In genomic region chr3:112197131-112197530, GRCh38 we compare ENCODE assay signal across 27 cellular contexts.
"Had no signal": no experiment of that assay in that cellular context is flagged by ENCODE, and none has a peak within 500 bp of the region (broad histone marks: within the 10 kb centered on the region; RNA-seq: fewer than 3 reads in every experiment).

No MANE protein-coding gene starts in this region.

- H3K4me1 Mint-ChIP-seq: immature natural killer cell; mesothelial cell of epicardium; naive B cell; natural killer cell; nephron progenitor cell; stimulated activated effector memory CD8-positive, alpha-beta T cell treated with anti-CD3 and anti-CD28 coated beads, Interleukin-12 subunit alpha, Interleukin-12 subunit beta, amount 100 ng/mL, for 72 hours had no signal

- H3K36me3 ChIP-seq: left lung, lower lobe of right lung, ovary, prostate gland, spleen, suprapubic skin, tibial nerve, uterus had no signal

- H3K4me1 ChIP-seq: left lung, lower lobe of right lung, prostate gland, spleen, suprapubic skin, tibial nerve, uterus had no signal

- H3K4me3 ChIP-seq: left lung, lower lobe of right lung, ovary, prostate gland, skin epidermis, spleen, suprapubic skin, tibial nerve, uterus had no signal

- ATAC-seq: left colon; left lung; lower lobe of right lung; natural killer cell; right cardiac atrium; sciatic nerve; stimulated activated effector memory CD8-positive, alpha-beta T cell treated with anti-CD3 and anti-CD28 coated beads, Interleukin-12 subunit alpha, Interleukin-12 subunit beta, amount 100 ng/mL, for 72 hours had no signal

- H3K4me3 Mint-ChIP-seq: immature natural killer cell; mesothelial cell of epicardium; naive B cell; natural killer cell; nephron progenitor cell; stimulated activated effector memory CD8-positive, alpha-beta T cell treated with anti-CD3 and anti-CD28 coated beads, Interleukin-12 subunit alpha, Interleukin-12 subunit beta, amount 100 ng/mL, for 72 hours; stimulated activated naive CD8-positive, alpha-beta T cell treated with anti-CD3 and anti-CD28 coated beads, Interleukin-15, Interleukin-2, amounts not matched to agents 100 ng/mL and 50 ng/mL, for 24 hours; type B pancreatic cell had no signal

- H3K36me3 Mint-ChIP-seq: stimulated activated effector memory CD8-positive, alpha-beta T cell treated with anti-CD3 and anti-CD28 coated beads, Interleukin-12 subunit alpha, Interleukin-12 subunit beta, amount 100 ng/mL, for 72 hours; type B pancreatic cell had no signal

- H3K9me3 ChIP-seq: lower lobe of right lung, ovary, prostate gland, uterus had no signal

- H3K9me3 Mint-ChIP-seq: type B pancreatic cell had no signal

- H3K27me3 ChIP-seq: left lung, ovary, spleen, suprapubic skin, tibial nerve, uterus had no signal

- H3K27ac ChIP-seq: left lung, lower lobe of right lung, ovary, prostate gland, skin epidermis, spleen, suprapubic skin, tibial nerve, uterus had no signal

- DNase-seq: hypothalamus; immature natural killer cell; kidney; left colon; left lung; lower lobe of right lung; mammary epithelial cell; mesenchymal stem cell; naive B cell; natural killer cell; nephron progenitor cell; ovary; retina; right cardiac atrium; spleen; stimulated activated CD4-positive, alpha-beta T cell treated with anti-CD3 and anti-CD28 coated beads, Interleukin-4, amount 100 ng/mL, for 24 hours; stimulated activated naive CD4-positive, alpha-beta T cell; uterus had no signal

- H3K27me3 Mint-ChIP-seq: naive B cell; stimulated activated naive CD8-positive, alpha-beta T cell treated with anti-CD3 and anti-CD28 coated beads, Interleukin-15, Interleukin-2, amounts not matched to agents 100 ng/mL and 50 ng/mL, for 24 hours; type B pancreatic cell had no signal

- H3K27ac Mint-ChIP-seq: immature natural killer cell; mesothelial cell of epicardium; naive B cell; natural killer cell; nephron progenitor cell; stimulated activated effector memory CD8-positive, alpha-beta T cell treated with anti-CD3 and anti-CD28 coated beads, Interleukin-12 subunit alpha, Interleukin-12 subunit beta, amount 100 ng/mL, for 72 hours; stimulated activated naive CD8-positive, alpha-beta T cell treated with anti-CD3 and anti-CD28 coated beads, Interleukin-15, Interleukin-2, amounts not matched to agents 100 ng/mL and 50 ng/mL, for 24 hours; type B pancreatic cell had no signal
